8 cellular contexts compared by ENCODE assay signal in genomic region chr5:50666261-50667078, GRCh38. TPM values are rescaled to one million over a fixed set of nuclear protein-coding genes. Genes with fewer than 3 reads are reported as not detected.
DNase-seq lines count a peak whose midpoint lies in the region; ATAC-seq and TF ChIP-seq lines count a peak whose summit lies in the region.

Gene PARP8 (plus strand): TSS chr5:50666637. CDS start chr5:50667096, 459 bp downstream.

- TF ChIP-seq CTCF in RWPE1 (conservative IDR thresholded peaks at IDR 0.05; ENCODE audit: low read depth) = no peak
- TF ChIP-seq CTCF in glutamatergic neuron (IDR thresholded peaks at IDR 0.05; ENCODE audit: partially characterized antibody, unreplicated experiment) = no peak
- TF ChIP-seq CTCF in omental fat pad (IDR thresholded peaks at IDR 0.05) = no peak
- TF ChIP-seq CTCF in upper lobe of left lung (IDR thresholded peaks at IDR 0.05) = peak in 1 of 6 experiments; percentile 18

- peak within 1 kb of the TSS; percentile 90 for H3K4me3 Mint-ChIP-seq in glutamatergic neuron (ENCODE audit: unreplicated experiment)

- no peaks in the 10 kb centered on the region for H3K27me3 ChIP-seq in upper lobe of left lung

- peak within 1 kb of the TSS; percentile 90 for H3K27ac ChIP-seq in RWPE1
- peak within 1 kb of the TSS; percentile 94 to 99 (median 96) for H3K27ac ChIP-seq in upper lobe of left lung

- H3K36me3 ChIP-seq in upper lobe of left lung = no peaks in the 10 kb centered on the region

- TF ChIP-seq POLR2A in upper lobe of left lung (IDR thresholded peaks at IDR 0.05) = peak in 2 of 4 donors; percentile 4 to 17

- H3K9me3 Mint-ChIP-seq in glutamatergic neuron (ENCODE audit: unreplicated experiment) = peaks cover 10% of the 10 kb centered on the region

- H3K27me3 Mint-ChIP-seq in glutamatergic neuron (ENCODE audit: unreplicated experiment) = peaks cover 2% of the 10 kb centered on the region

- no peaks in the 10 kb centered on the region for H3K9me3 ChIP-seq in upper lobe of left lung

- no peak for TF ChIP-seq EP300 in upper lobe of left lung (IDR thresholded peaks at IDR 0.05)

- H3K4me1 Mint-ChIP-seq in glutamatergic neuron (ENCODE audit: low read depth, unreplicated experiment) = no peaks in the 10 kb centered on the region

- DNase-seq in SIG-M5 treated with dmso at 0.1 percent for 504 hours (lab: John Stamatoyannopoulos, UW; ENCODE audit: unreplicated experiment) (peak; percentile 83), SIG-M5 (lab: John Stamatoyannopoulos, UW) (no peak), RWPE1 (ENCODE audit: low spot score) (peak; percentile 41), glutamatergic neuron (peak; percentile 53), omental fat pad (ENCODE audit: low spot score) (peak; percentile 61), upper lobe of left lung (peak; percentile 58 to 93)
- peak; percentile 49 for DNase-seq in activated naive CD4-positive, alpha-beta T cell treated with Interleukin-2 at 50 U/mL for 16 hours

- H3K4me3 ChIP-seq in upper lobe of left lung = peak within 1 kb of the TSS; percentile 85 to 91 (median 88)

- ATAC-seq in HG03196 (IDR thresholded peaks at IDR 0.05; ENCODE audit: unreplicated experiment) = peak; percentile 43
- ATAC-seq in omental fat pad (ENCODE audit: low FRiP score) = peak; percentile 80
- ATAC-seq in upper lobe of left lung (ENCODE audit: low FRiP score in 2 of 2) = peak in 1 of 2 donors; percentile 82

- WGBS in upper lobe of left lung, 2 donors = 0 to 1% methylated on average over 28 to 39 of the region's 70 CpGs

- peak within 1 kb of the TSS; percentile 62 for H3K27ac Mint-ChIP-seq in glutamatergic neuron (ENCODE audit: unreplicated experiment)

- CTCF ChIA-PET in RWPE1 (lab: Yijun Ruan, JAX) = interaction anchor here (0.6 kb wide), 1 partner anchor 255 kb away, joined by 3 read pairs; no protein-coding TSS in a partner anchor

- POLR2A ChIA-PET in RWPE1 (lab: Yijun Ruan, JAX; ENCODE audit: low non-redundant PET) = interaction anchor here (0.5 to 0.6 kb wide), 3 partner anchors 10 to 226 kb away, joined by 3 to 7 read pairs (median 4); no protein-coding TSS in a partner anchor

- H3K36me3 Mint-ChIP-seq in glutamatergic neuron (ENCODE audit: unreplicated experiment) = no peaks in the 10 kb centered on the region

- peaks cover 13 to 38% (median 23%) of the 10 kb centered on the region in 4 donors for H3K4me1 ChIP-seq in upper lobe of left lung

RNA-seq across cellular contexts. Expression of gene PARP8, which starts in this region (rescaled TPM):
- total RNA-seq in glutamatergic neuron (ENCODE audit: unreplicated experiment) = 11.3 TPM
- total RNA-seq in omental fat pad = 10 to 100 TPM; 28.9 to 38.1 (median 29.7) TPM
- total RNA-seq in upper lobe of left lung = 10 to 100 TPM; 33.3 to 64.1 (median 34.6) TPM
